Comparison of ENCODE assay signal across 8 cellular contexts in the genomic region with DNA sequence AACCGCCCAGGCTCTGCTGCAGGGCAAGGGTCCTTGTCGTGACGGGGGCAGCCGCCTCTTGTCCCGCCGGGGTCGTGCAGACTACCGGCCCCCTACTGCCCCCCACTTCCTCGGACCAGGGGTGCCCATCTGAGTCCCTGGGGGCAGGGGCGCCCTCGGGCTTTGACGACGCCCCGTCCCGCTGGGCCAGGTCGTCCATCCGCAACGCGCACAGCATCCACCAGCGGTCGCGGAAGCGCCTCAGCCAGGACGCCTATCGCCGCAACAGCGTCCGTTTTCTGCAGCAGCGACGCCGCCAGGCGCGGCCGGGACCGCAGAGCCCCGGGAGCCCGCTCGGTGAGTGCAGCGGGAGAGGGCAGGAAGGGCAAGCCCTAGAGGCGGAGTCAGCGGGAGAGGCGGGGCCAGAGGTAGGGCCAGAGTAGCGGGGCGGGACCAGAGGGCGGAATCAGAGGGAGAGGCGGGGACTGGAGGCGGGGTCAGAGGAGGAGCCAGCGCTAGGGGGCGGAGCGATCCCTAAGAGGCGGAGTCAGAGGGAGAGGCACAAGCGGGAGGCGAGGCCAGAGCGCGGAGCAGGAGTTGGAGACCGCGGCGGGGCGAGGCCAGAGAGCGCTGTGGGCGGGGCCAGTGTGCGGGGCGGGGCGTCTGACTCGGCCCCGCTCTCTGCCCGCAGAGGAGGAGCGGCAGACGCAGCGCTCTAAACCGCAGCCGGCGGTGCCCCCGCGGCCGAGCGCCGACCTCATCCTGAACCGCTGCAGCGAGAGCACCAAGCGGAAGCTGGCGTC. TPM values are rescaled to one million over a fixed set of nuclear protein-coding genes. Genes with fewer than 3 reads are reported as not detected.
DNase-seq lines count a peak whose midpoint lies in the region; ATAC-seq and TF ChIP-seq lines count a peak whose summit lies in the region.
"Not testable (repeated sequence)": the region's sequence is repeated elsewhere in the genome, so short reads cannot be mapped to it uniquely, and the experiment has no call there.

No MANE protein-coding gene starts in this region.

- not testable (repeated sequence) for H3K4me1 Mint-ChIP-seq in activated T-helper 2 cell treated with anti-CD3 and anti-CD28 coated beads, Interferon-gamma antibody, Interleukin-2, Interleukin-4, amounts not matched to agents 10 μg/mL and 5 μg/mL and 100 μg/mL, durations not matched to agents 14 hours and 24 hours and 36 hours (ENCODE audit: low read depth); neural progenitor cell; stimulated activated effector memory CD8-positive, alpha-beta T cell treated with anti-CD3 and anti-CD28 coated beads, Interleukin-12 subunit alpha, Interleukin-12 subunit beta, amount 100 ng/mL, for 72 hours

- not testable (repeated sequence) for H3F3A ChIP-seq in neural progenitor cell (ENCODE audit: low read depth)

- not testable (repeated sequence) for H3K9ac ChIP-seq in neural progenitor cell

- H2AFZ ChIP-seq in neural progenitor cell (replicated peaks): not testable (repeated sequence)

- H3K27ac Mint-ChIP-seq in activated T-helper 2 cell treated with anti-CD3 and anti-CD28 coated beads, Interferon-gamma antibody, Interleukin-2, Interleukin-4, amounts not matched to agents 10 μg/mL and 5 μg/mL and 100 μg/mL, durations not matched to agents 14 hours and 24 hours and 36 hours; neural progenitor cell; stimulated activated effector memory CD8-positive, alpha-beta T cell treated with anti-CD3 and anti-CD28 coated beads, Interleukin-12 subunit alpha, Interleukin-12 subunit beta, amount 100 ng/mL, for 72 hours: not testable (repeated sequence)

- not testable (repeated sequence) for H3K36me3 Mint-ChIP-seq in activated T-helper 2 cell treated with anti-CD3 and anti-CD28 coated beads, Interferon-gamma antibody, Interleukin-2, Interleukin-4, amounts not matched to agents 10 μg/mL and 5 μg/mL and 100 μg/mL, durations not matched to agents 14 hours and 24 hours and 36 hours (ENCODE audit: low read depth); neural progenitor cell; stimulated activated effector memory CD8-positive, alpha-beta T cell treated with anti-CD3 and anti-CD28 coated beads, Interleukin-12 subunit alpha, Interleukin-12 subunit beta, amount 100 ng/mL, for 72 hours

- H3K4me1 ChIP-seq in neural progenitor cell: not testable (repeated sequence)

- not testable (repeated sequence) for H3K9me3 ChIP-seq in neural progenitor cell (ENCODE audit: low read depth)

- not testable (repeated sequence) for H3K4me2 ChIP-seq in neural progenitor cell

- ATAC-seq in HG02759 (IDR thresholded peaks at IDR 0.05; ENCODE audit: unreplicated experiment): peak; percentile 84
- peak; percentile 93 for ATAC-seq in stimulated activated effector memory CD8-positive, alpha-beta T cell treated with anti-CD3 and anti-CD28 coated beads, Interleukin-12 subunit alpha, Interleukin-12 subunit beta, amount 100 ng/mL, for 72 hours

- H3K79me2 ChIP-seq in neural progenitor cell (ENCODE audit: low read depth): not testable (repeated sequence)

- not testable (repeated sequence) for H3K9me3 Mint-ChIP-seq in activated T-helper 2 cell treated with anti-CD3 and anti-CD28 coated beads, Interferon-gamma antibody, Interleukin-2, Interleukin-4, amounts not matched to agents 10 μg/mL and 5 μg/mL and 100 μg/mL, durations not matched to agents 14 hours and 24 hours and 36 hours; neural progenitor cell; stimulated activated effector memory CD8-positive, alpha-beta T cell treated with anti-CD3 and anti-CD28 coated beads, Interleukin-12 subunit alpha, Interleukin-12 subunit beta, amount 100 ng/mL, for 72 hours

- not testable (repeated sequence) for H3K4me3 ChIP-seq in fibroblast of mammary gland (ENCODE audit: control insufficient read depth, low read depth, low read length)
- H3K4me3 ChIP-seq in neural progenitor cell: peak overlapping the region; percentile 35

- H3K27me3 Mint-ChIP-seq in activated T-helper 2 cell treated with anti-CD3 and anti-CD28 coated beads, Interferon-gamma antibody, Interleukin-2, Interleukin-4, amounts not matched to agents 10 μg/mL and 5 μg/mL and 100 μg/mL, durations not matched to agents 14 hours and 24 hours and 36 hours (ENCODE audit: low read depth); neural progenitor cell (ENCODE audit: insufficient read depth, low read depth): not testable (repeated sequence)

- H3K27me3 ChIP-seq in neural progenitor cell: not testable (repeated sequence)

- not testable (repeated sequence) for H3K4me3 Mint-ChIP-seq in activated T-helper 2 cell treated with anti-CD3 and anti-CD28 coated beads, Interferon-gamma antibody, Interleukin-2, Interleukin-4, amounts not matched to agents 10 μg/mL and 5 μg/mL and 100 μg/mL, durations not matched to agents 14 hours and 24 hours and 36 hours (ENCODE audit: low read depth); neural progenitor cell
- H3K4me3 Mint-ChIP-seq in stimulated activated effector memory CD8-positive, alpha-beta T cell treated with anti-CD3 and anti-CD28 coated beads, Interleukin-12 subunit alpha, Interleukin-12 subunit beta, amount 100 ng/mL, for 72 hours: peak overlapping the region; percentile 29

- H3K36me3 ChIP-seq in neural progenitor cell: not testable (repeated sequence)

- not testable (repeated sequence) for TF ChIP-seq CTCF in fibroblast of mammary gland (conservative IDR thresholded peaks at IDR 0.05; ENCODE audit: control insufficient read depth, insufficient read depth, low read depth, low read length); neural progenitor cell (IDR thresholded peaks at IDR 0.05)

- not testable (repeated sequence) for H4K20me1 ChIP-seq in neural progenitor cell (ENCODE audit: low read depth)

- intact Hi-C loops in activated T-helper 2 cell treated with anti-CD3 and anti-CD28 coated beads, Interferon-gamma antibody, Interleukin-2, Interleukin-4, amounts not matched to agents 10 μg/mL and 5 μg/mL and 100 μg/mL, durations not matched to agents 14 hours and 24 hours and 36 hours (cut with micrococcal nuclease): not testable (repeated sequence)

- DNase-seq in GDM1 (lab: John Stamatoyannopoulos, UW): peak; percentile 88
- peak; percentile 45 for DNase-seq in NCI-H1105 (lab: John Stamatoyannopoulos, UW)
- peak; percentile 64 for DNase-seq in SIG-M5 treated with dmso at 0.1 percent for 504 hours (lab: John Stamatoyannopoulos, UW; ENCODE audit: unreplicated experiment)
- DNase-seq in activated T-helper 2 cell treated with anti-CD3 and anti-CD28 coated beads, Interferon-gamma antibody, Interleukin-2, Interleukin-4, amounts not matched to agents 10 μg/mL and 5 μg/mL and 100 μg/mL, durations not matched to agents 14 hours and 24 hours and 36 hours (ENCODE audit: low spot score): peak; percentile 96
- DNase-seq in fibroblast of mammary gland (ENCODE audit: low read depth): peak; percentile 79
- peak; percentile 91 for DNase-seq in neural progenitor cell (ENCODE audit: low spot score)
- DNase-seq in stimulated activated effector memory CD8-positive, alpha-beta T cell treated with anti-CD3 and anti-CD28 coated beads, Interleukin-12 subunit alpha, Interleukin-12 subunit beta, amount 100 ng/mL, for 72 hours (ENCODE audit: low spot score in 2 of 2): peak; percentile 95 to 100

- H3K27ac ChIP-seq in neural progenitor cell: not testable (repeated sequence)

RNA-seq across cellular contexts. Expression of gene NCF1, which starts 14.7 kb away (rescaled TPM):
- 0.52 and 0.90 TPM in 2 replicates for total RNA-seq in activated T-helper 2 cell treated with anti-CD3 and anti-CD28 coated beads, Interferon-gamma antibody, Interleukin-2, Interleukin-4, amounts not matched to agents 10 μg/mL and 5 μg/mL and 100 μg/mL, durations not matched to agents 14 hours and 24 hours and 36 hours
- total RNA-seq in neural progenitor cell (ENCODE audit: low replicate concordance): not detected in 2 replicates

Comparison
In these comparisons a context has a peak if more than half of its experiments do, and no peak if none do; other contexts are left out.
1. DNase-seq: peak in every context shown above with its lines; median percentile 98 in stimulated activated effector memory CD8-positive, alpha-beta T cell treated with anti-CD3 and anti-CD28 coated beads, Interleukin-12 subunit alpha, Interleukin-12 subunit beta, amount 100 ng/mL, for 72 hours; 96 in activated T-helper 2 cell treated with anti-CD3 and anti-CD28 coated beads, Interferon-gamma antibody, Interleukin-2, Interleukin-4, amounts not matched to agents 10 μg/mL and 5 μg/mL and 100 μg/mL, durations not matched to agents 14 hours and 24 hours and 36 hours; 91 in neural progenitor cell; 88 in GDM1; 79 in fibroblast of mammary gland; 64 in SIG-M5 treated with dmso at 0.1 percent for 504 hours; 45 in NCI-H1105.